1 cellular context compared by ENCODE assay signal in the genomic region with DNA sequence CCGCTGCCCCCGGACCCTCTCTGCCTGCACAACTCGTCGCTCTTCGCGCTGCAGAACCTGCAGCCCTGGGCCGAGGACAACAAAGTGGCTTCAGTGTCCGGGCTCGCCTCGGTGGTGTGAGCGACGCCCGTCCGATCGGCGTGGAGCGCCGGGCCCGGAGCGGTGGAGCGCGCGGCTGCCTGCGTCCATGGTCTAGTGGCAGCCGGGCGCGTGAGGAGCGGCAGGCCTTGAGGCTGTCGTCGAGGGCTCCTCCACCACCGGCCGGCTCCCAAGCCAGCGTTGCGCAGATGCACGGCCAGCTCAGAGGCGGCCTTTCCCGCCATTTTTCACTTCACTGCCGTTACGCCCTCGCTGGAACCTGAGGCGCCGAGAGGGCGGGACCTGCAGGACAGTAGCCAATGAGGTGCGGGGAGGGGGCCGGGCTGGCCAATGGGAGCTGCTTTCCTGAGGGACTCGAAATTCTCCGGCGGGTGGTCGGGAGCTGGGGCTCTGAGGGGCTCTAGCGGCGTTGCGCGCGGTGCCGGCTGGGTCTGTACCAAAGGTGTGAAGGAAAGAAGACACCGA.
TF ChIP-seq lines count a peak whose summit lies in the region.

No MANE protein-coding gene starts in this region.

TF ChIP-seq in HepG2, 621 proteins besides CTCF, POLR2A, EP300 and RAD21 (continues in another document):
- TF ChIP-seq, protein P1, sequence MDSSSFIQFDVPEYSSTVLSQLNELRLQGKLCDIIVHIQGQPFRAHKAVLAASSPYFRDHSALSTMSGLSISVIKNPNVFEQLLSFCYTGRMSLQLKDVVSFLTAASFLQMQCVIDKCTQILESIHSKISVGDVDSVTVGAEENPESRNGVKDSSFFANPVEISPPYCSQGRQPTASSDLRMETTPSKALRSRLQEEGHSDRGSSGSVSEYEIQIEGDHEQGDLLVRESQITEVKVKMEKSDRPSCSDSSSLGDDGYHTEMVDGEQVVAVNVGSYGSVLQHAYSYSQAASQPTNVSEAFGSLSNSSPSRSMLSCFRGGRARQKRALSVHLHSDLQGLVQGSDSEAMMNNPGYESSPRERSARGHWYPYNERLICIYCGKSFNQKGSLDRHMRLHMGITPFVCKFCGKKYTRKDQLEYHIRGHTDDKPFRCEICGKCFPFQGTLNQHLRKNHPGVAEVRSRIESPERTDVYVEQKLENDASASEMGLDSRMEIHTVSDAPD (CRISPR knock-in tag; IDR thresholded peaks at IDR 0.05) = no peak
- TF ChIP-seq, protein P2, sequence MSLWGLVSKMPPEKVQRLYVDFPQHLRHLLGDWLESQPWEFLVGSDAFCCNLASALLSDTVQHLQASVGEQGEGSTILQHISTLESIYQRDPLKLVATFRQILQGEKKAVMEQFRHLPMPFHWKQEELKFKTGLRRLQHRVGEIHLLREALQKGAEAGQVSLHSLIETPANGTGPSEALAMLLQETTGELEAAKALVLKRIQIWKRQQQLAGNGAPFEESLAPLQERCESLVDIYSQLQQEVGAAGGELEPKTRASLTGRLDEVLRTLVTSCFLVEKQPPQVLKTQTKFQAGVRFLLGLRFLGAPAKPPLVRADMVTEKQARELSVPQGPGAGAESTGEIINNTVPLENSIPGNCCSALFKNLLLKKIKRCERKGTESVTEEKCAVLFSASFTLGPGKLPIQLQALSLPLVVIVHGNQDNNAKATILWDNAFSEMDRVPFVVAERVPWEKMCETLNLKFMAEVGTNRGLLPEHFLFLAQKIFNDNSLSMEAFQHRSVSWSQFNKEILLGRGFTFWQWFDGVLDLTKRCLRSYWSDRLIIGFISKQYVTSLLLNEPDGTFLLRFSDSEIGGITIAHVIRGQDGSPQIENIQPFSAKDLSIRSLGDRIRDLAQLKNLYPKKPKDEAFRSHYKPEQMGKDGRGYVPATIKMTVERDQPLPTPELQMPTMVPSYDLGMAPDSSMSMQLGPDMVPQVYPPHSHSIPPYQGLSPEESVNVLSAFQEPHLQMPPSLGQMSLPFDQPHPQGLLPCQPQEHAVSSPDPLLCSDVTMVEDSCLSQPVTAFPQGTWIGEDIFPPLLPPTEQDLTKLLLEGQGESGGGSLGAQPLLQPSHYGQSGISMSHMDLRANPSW (CRISPR knock-in tag; IDR thresholded peaks at IDR 0.05; ENCODE audit: borderline replicate concordance) = no peak
- TF ChIP-seq GABPB1 (CRISPR knock-in tag; IDR thresholded peaks at IDR 0.05) (no peak), MTF2 (CRISPR knock-in tag; IDR thresholded peaks at IDR 0.05; ENCODE audit: borderline replicate concordance) (no peak), HES4 (CRISPR knock-in tag; IDR thresholded peaks at IDR 0.05; ENCODE audit: borderline replicate concordance) (no peak), RFXAP (CRISPR knock-in tag; IDR thresholded peaks at IDR 0.05; ENCODE audit: borderline replicate concordance) (no peak), NFE2L2 (IDR thresholded peaks at IDR 0.05; ENCODE audit: low read length) (no peak), ZNF207 (IDR thresholded peaks at IDR 0.05; ENCODE audit: borderline replicate concordance) (no peak), ZNF883 (CRISPR knock-in tag; IDR thresholded peaks at IDR 0.05; ENCODE audit: not compliant biosample characterization) (no peak), TBX3 (IDR thresholded peaks at IDR 0.05; ENCODE audit: borderline replicate concordance) (no peak), XBP1 (CRISPR knock-in tag; IDR thresholded peaks at IDR 0.05) (no peak), HNRNPLL (IDR thresholded peaks at IDR 0.05; ENCODE audit: low read depth, low read length, poor library complexity, severe bottlenecking) (no peak), ZNF816 (CRISPR knock-in tag; IDR thresholded peaks at IDR 0.05; ENCODE audit: borderline replicate concordance) (no peak), MAZ (IDR thresholded peaks at IDR 0.05; ENCODE audit: borderline replicate concordance, low read depth, low read length) (no peak), MAZ (CRISPR knock-in tag; IDR thresholded peaks at IDR 0.05; ENCODE audit: low read depth) (no peak), AGO2 (optimal IDR thresholded peaks at IDR 0.05; ENCODE audit: low read depth, low read length) (peak; percentile 62), AHR (CRISPR knock-in tag; IDR thresholded peaks at IDR 0.05) (no peak), SOX5 (CRISPR knock-in tag; IDR thresholded peaks at IDR 0.05; ENCODE audit: borderline replicate concordance) (no peak), GATA4 (IDR thresholded peaks at IDR 0.05; ENCODE audit: borderline replicate concordance, low read depth) (no peak), PHB2 (IDR thresholded peaks at IDR 0.05; ENCODE audit: partially characterized antibody) (no peak), IKZF1 (IDR thresholded peaks at IDR 0.05) (no peak), RBFOX2 (IDR thresholded peaks at IDR 0.05; ENCODE audit: low read depth, low read length) (peak; percentile 59), GLI4 (CRISPR knock-in tag; IDR thresholded peaks at IDR 0.05; ENCODE audit: borderline replicate concordance) (no peak), NFYC (CRISPR knock-in tag; IDR thresholded peaks at IDR 0.05) (peak; percentile 52; the same call in 1 of the 2 replicates)
- TF ChIP-seq, protein P3, sequence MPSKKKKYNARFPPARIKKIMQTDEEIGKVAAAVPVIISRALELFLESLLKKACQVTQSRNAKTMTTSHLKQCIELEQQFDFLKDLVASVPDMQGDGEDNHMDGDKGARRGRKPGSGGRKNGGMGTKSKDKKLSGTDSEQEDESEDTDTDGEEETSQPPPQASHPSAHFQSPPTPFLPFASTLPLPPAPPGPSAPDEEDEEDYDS (CRISPR knock-in tag; IDR thresholded peaks at IDR 0.05) = no peak
- TF ChIP-seq, protein P4, sequence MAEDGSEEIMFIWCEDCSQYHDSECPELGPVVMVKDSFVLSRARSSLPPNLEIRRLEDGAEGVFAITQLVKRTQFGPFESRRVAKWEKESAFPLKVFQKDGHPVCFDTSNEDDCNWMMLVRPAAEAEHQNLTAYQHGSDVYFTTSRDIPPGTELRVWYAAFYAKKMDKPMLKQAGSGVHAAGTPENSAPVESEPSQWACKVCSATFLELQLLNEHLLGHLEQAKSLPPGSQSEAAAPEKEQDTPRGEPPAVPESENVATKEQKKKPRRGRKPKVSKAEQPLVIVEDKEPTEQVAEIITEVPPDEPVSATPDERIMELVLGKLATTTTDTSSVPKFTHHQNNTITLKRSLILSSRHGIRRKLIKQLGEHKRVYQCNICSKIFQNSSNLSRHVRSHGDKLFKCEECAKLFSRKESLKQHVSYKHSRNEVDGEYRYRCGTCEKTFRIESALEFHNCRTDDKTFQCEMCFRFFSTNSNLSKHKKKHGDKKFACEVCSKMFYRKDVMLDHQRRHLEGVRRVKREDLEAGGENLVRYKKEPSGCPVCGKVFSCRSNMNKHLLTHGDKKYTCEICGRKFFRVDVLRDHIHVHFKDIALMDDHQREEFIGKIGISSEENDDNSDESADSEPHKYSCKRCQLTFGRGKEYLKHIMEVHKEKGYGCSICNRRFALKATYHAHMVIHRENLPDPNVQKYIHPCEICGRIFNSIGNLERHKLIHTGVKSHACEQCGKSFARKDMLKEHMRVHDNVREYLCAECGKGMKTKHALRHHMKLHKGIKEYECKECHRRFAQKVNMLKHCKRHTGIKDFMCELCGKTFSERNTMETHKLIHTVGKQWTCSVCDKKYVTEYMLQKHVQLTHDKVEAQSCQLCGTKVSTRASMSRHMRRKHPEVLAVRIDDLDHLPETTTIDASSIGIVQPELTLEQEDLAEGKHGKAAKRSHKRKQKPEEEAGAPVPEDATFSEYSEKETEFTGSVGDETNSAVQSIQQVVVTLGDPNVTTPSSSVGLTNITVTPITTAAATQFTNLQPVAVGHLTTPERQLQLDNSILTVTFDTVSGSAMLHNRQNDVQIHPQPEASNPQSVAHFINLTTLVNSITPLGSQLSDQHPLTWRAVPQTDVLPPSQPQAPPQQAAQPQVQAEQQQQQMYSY (CRISPR knock-in tag; IDR thresholded peaks at IDR 0.05) = no peak
- TF ChIP-seq, protein P5, sequence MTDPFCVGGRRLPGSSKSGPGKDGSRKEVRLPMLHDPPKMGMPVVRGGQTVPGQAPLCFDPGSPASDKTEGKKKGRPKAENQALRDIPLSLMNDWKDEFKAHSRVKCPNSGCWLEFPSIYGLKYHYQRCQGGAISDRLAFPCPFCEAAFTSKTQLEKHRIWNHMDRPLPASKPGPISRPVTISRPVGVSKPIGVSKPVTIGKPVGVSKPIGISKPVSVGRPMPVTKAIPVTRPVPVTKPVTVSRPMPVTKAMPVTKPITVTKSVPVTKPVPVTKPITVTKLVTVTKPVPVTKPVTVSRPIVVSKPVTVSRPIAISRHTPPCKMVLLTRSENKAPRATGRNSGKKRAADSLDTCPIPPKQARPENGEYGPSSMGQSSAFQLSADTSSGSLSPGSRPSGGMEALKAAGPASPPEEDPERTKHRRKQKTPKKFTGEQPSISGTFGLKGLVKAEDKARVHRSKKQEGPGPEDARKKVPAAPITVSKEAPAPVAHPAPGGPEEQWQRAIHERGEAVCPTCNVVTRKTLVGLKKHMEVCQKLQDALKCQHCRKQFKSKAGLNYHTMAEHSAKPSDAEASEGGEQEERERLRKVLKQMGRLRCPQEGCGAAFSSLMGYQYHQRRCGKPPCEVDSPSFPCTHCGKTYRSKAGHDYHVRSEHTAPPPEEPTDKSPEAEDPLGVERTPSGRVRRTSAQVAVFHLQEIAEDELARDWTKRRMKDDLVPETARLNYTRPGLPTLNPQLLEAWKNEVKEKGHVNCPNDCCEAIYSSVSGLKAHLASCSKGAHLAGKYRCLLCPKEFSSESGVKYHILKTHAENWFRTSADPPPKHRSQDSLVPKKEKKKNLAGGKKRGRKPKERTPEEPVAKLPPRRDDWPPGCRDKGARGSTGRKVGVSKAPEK (CRISPR knock-in tag; IDR thresholded peaks at IDR 0.05; ENCODE audit: borderline replicate concordance) = no peak
- TF ChIP-seq, protein P6, sequence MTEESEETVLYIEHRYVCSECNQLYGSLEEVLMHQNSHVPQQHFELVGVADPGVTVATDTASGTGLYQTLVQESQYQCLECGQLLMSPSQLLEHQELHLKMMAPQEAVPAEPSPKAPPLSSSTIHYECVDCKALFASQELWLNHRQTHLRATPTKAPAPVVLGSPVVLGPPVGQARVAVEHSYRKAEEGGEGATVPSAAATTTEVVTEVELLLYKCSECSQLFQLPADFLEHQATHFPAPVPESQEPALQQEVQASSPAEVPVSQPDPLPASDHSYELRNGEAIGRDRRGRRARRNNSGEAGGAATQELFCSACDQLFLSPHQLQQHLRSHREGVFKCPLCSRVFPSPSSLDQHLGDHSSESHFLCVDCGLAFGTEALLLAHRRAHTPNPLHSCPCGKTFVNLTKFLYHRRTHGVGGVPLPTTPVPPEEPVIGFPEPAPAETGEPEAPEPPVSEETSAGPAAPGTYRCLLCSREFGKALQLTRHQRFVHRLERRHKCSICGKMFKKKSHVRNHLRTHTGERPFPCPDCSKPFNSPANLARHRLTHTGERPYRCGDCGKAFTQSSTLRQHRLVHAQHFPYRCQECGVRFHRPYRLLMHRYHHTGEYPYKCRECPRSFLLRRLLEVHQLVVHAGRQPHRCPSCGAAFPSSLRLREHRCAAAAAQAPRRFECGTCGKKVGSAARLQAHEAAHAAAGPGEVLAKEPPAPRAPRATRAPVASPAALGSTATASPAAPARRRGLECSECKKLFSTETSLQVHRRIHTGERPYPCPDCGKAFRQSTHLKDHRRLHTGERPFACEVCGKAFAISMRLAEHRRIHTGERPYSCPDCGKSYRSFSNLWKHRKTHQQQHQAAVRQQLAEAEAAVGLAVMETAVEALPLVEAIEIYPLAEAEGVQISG (CRISPR knock-in tag; IDR thresholded peaks at IDR 0.05) = no peak
- TF ChIP-seq, protein P7, sequence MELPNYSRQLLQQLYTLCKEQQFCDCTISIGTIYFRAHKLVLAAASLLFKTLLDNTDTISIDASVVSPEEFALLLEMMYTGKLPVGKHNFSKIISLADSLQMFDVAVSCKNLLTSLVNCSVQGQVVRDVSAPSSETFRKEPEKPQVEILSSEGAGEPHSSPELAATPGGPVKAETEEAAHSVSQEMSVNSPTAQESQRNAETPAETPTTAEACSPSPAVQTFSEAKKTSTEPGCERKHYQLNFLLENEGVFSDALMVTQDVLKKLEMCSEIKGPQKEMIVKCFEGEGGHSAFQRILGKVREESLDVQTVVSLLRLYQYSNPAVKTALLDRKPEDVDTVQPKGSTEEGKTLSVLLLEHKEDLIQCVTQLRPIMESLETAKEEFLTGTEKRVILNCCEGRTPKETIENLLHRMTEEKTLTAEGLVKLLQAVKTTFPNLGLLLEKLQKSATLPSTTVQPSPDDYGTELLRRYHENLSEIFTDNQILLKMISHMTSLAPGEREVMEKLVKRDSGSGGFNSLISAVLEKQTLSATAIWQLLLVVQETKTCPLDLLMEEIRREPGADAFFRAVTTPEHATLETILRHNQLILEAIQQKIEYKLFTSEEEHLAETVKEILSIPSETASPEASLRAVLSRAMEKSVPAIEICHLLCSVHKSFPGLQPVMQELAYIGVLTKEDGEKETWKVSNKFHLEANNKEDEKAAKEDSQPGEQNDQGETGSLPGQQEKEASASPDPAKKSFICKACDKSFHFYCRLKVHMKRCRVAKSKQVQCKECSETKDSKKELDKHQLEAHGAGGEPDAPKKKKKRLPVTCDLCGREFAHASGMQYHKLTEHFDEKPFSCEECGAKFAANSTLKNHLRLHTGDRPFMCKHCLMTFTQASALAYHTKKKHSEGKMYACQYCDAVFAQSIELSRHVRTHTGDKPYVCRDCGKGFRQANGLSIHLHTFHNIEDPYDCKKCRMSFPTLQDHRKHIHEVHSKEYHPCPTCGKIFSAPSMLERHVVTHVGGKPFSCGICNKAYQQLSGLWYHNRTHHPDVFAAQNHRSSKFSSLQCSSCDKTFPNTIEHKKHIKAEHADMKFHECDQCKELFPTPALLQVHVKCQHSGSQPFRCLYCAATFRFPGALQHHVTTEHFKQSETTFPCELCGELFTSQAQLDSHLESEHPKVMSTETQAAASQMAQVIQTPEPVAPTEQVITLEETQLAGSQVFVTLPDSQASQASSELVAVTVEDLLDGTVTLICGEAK (IDR thresholded peaks at IDR 0.05) = no peak
- TF ChIP-seq, protein P7 (CRISPR knock-in tag; IDR thresholded peaks at IDR 0.05) = 0 out of 2 replicates have a peak, but pooled peaks have one; percentile 21
